6 cellular contexts compared by ENCODE assay signal in the genomic region with DNA sequence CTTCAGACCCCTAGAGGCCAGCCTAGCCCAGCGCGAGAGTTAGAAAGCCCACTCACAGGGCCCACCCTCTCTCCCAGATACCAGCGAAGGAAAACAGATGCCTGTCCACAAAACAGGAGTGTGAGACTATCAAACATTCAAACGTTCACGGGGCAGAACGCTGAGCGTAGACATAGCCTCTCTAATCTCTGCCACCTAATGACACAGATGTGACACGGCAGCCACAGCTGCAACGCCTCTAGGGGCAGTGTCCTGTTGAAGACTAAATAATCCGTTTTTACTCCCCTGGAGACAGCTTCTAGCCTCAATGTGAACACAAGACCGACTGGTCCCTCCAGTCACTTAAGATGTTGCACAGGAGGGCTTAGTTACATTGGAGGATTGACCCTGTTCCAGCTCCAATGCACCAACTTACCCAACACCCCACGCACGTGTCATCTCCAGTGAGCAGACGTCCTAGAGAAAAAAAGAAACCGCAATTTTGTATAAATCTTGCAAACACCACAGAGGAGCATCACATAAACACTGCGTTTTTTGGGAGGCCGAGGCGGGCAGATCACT. TPM values are rescaled to one million over a fixed set of nuclear protein-coding genes. Genes with fewer than 3 reads are reported as not detected.
DNase-seq lines count a peak whose midpoint lies in the region; ATAC-seq and TF ChIP-seq lines count a peak whose summit lies in the region.

No MANE protein-coding gene starts in this region.

- DNase-seq in heart left ventricle (no peak), Right ventricle myocardium superior (no peak), lower lobe of right lung (no peak), G401 (ENCODE audit: low spot score) (no peak)
- peak; percentile 19 for DNase-seq in activated effector memory CD4-positive, alpha-beta T cell treated with Interleukin-2 at 50 U/mL for 16 hours

- H3K27me3 ChIP-seq in heart left ventricle (no peaks in the 10 kb centered on the region), lower lobe of right lung (ENCODE audit: low read depth) (no peaks in the 10 kb centered on the region)

- peaks cover 13 to 73% (median 46%) of the 10 kb centered on the region in 12 donors for H3K4me1 ChIP-seq in heart left ventricle
- peaks cover 62% of the 10 kb centered on the region for H3K4me1 ChIP-seq in lower lobe of right lung

- intact Hi-C loops in heart left ventricle (cut with DNase I): loop anchor here in 3 of 10 donors (5.0 kb wide), 1 partner anchor 39 kb away; a partner anchor contains a TSS
- intact Hi-C loops in Right ventricle myocardium superior (cut with DNase I): loop anchor here (5.0 kb wide), 1 partner anchor 39 kb away; a partner anchor contains a TSS
- intact Hi-C loops in lower lobe of right lung (cut with DNase I): no loop called here

- H3K4me3 ChIP-seq in heart left ventricle: peak overlapping the region; percentile 68 to 96 (median 83)
- peak overlapping the region; percentile 93 for H3K4me3 ChIP-seq in lower lobe of right lung

- H3K27ac ChIP-seq in heart left ventricle (peak overlapping the region; percentile 16 to 89 (median 80)), lower lobe of right lung (peak overlapping the region; percentile 24)

- H3K9me3 ChIP-seq in heart left ventricle: no peaks in the 10 kb centered on the region
- no peaks in the 10 kb centered on the region for H3K9me3 ChIP-seq in lower lobe of right lung

- peaks cover 3 to 52% (median 49%) of the 10 kb centered on the region in 9 donors for H3K36me3 ChIP-seq in heart left ventricle
- H3K36me3 ChIP-seq in lower lobe of right lung: peaks cover 51% of the 10 kb centered on the region

- ATAC-seq in heart left ventricle: peak in 2 of 4 donors; percentile 15 to 40
- ATAC-seq in Right ventricle myocardium superior (ENCODE audit: poor library complexity): no peak
- no peak for ATAC-seq in lower lobe of right lung
- ATAC-seq in GM19035 (IDR thresholded peaks at IDR 0.05; ENCODE audit: unreplicated experiment): no peak

- 15 to 19% (median 16%) methylated on average over 18 of the region's 18 CpGs for WGBS in heart left ventricle, 4 donors

- in situ Hi-C loops in G401 (cut with HindIII; ENCODE audit: low sequenced_read_pairs): no loop called here

- TF ChIP-seq POLR2A in heart left ventricle (IDR thresholded peaks at IDR 0.05): no peak

- TF ChIP-seq CTCF in heart left ventricle (IDR thresholded peaks at IDR 0.05) (peak in 9 of 12 donors; percentile 18 to 56 (median 35)), lower lobe of right lung (IDR thresholded peaks at IDR 0.05) (peak; percentile 43)

RNA-seq across cellular contexts. Expression of a gene that starts 14.3 kb away (rescaled TPM):
- 10 to 100 TPM; 14.4 to 46.3 (median 19.8) TPM for total RNA-seq in heart left ventricle
- polyA plus RNA-seq in heart left ventricle: 10 to 100 TPM; 18.1 to 24.4 TPM
- total RNA-seq in Right ventricle myocardium superior: 15.1 TPM
- total RNA-seq in lower lobe of right lung: 15.1 TPM
- 65.0 and 69.9 TPM in 2 replicates for total RNA-seq in G401 (2014; rRNA removed; shearing (Covaris generic))

RNA-seq across cellular contexts. Expression of a gene that starts 16.0 kb away (rescaled TPM):
- total RNA-seq in heart left ventricle (10 to 100 TPM in 5 of 9 donors, 1 to 10 TPM in 2, under 1 TPM in 2; 0.50 to 21.5 (median 10.1) TPM), Right ventricle myocardium superior (7.7 TPM), lower lobe of right lung (2.5 TPM)
- 10 to 100 TPM; 15.7 to 40.7 TPM for polyA plus RNA-seq in heart left ventricle
- not detected in 2 replicates for total RNA-seq in G401 (2014; rRNA removed; shearing (Covaris generic))

RNA-seq across cellular contexts. Expression of a gene that starts 21.6 kb away (rescaled TPM):
- total RNA-seq in heart left ventricle (10 to 100 TPM in 5 of 9 donors, 1 to 10 TPM in 3, under 1 TPM in 1; 0.81 to 58.7 (median 15.8) TPM), Right ventricle myocardium superior (13.0 TPM), lower lobe of right lung (2.9 TPM)
- polyA plus RNA-seq in heart left ventricle: 100 to 1,000 TPM in 1 of 2 donors, 10 to 100 TPM in 1; 46.1 to 101 TPM
- total RNA-seq in G401 (2014; rRNA removed; shearing (Covaris generic)): not detected in 2 replicates

RNA-seq across cellular contexts. Expression of a gene that starts 31.3 kb away (rescaled TPM):
- not detected for total RNA-seq in heart left ventricle
- polyA plus RNA-seq in heart left ventricle: not detected
- total RNA-seq in Right ventricle myocardium superior: not detected
- total RNA-seq in lower lobe of right lung: not detected
- not detected in 2 replicates for total RNA-seq in G401 (2014; rRNA removed; shearing (Covaris generic))

RNA-seq across cellular contexts. Expression of a gene that starts 37.6 kb away (rescaled TPM):
- total RNA-seq in heart left ventricle (1 to 10 TPM in 3 of 9 donors, under 1 TPM in 2, not detected in 4; 0.64 to 2.8 (median 1.2) TPM), Right ventricle myocardium superior (not detected), lower lobe of right lung (not detected)
- 1 to 10 TPM in 1 of 2 donors, under 1 TPM in 1; 0.65 to 2.4 TPM for polyA plus RNA-seq in heart left ventricle
- total RNA-seq in G401 (2014; rRNA removed; shearing (Covaris generic)): not detected in 2 replicates
